In genomic region chr15:47184003-47184404, GRCh38 we compare ENCODE assay signal across 8 cellular contexts.
DNase-seq lines count a peak whose midpoint lies in the region; ATAC-seq and TF ChIP-seq lines count a peak whose summit lies in the region.

No MANE protein-coding gene starts in this region.

- ATAC-seq in heart left ventricle: peak in 3 of 4 donors; percentile 41 to 70 (median 45)
- ATAC-seq in GM21786 (IDR thresholded peaks at IDR 0.05; ENCODE audit: unreplicated experiment): no peak
- no peak for ATAC-seq in GM18867 (IDR thresholded peaks at IDR 0.05; ENCODE audit: unreplicated experiment)

- H3K27me3 Mint-ChIP-seq in activated naive CD4-positive, alpha-beta T cell treated with anti-CD3 and anti-CD28 coated beads, Interleukin-2, amount 50 U/mL, for 24 hours: peaks cover 37% of the 10 kb centered on the region

- no peak overlapping the region for H3K27ac Mint-ChIP-seq in activated naive CD4-positive, alpha-beta T cell treated with anti-CD3 and anti-CD28 coated beads, Interleukin-2, amount 50 U/mL, for 24 hours

- H3K4me1 ChIP-seq in heart left ventricle: peaks cover 0 to 19% (median 13%) of the 10 kb centered on the region in 12 donors

- peaks cover 4% of the 10 kb centered on the region for H3K9me3 Mint-ChIP-seq in activated naive CD4-positive, alpha-beta T cell treated with anti-CD3 and anti-CD28 coated beads, Interleukin-2, amount 50 U/mL, for 24 hours

- H3K4me3 ChIP-seq in heart left ventricle: peak overlapping the region; percentile 30 to 64 (median 52)
- peak overlapping the region; percentile 57 for H3K4me3 ChIP-seq in retinal pigment epithelial cell (ENCODE audit: low read length)

- no peaks in the 10 kb centered on the region for H3K9me3 ChIP-seq in heart left ventricle

- peaks cover 0 to 70% (median 22%) of the 10 kb centered on the region in 9 donors for H3K27me3 ChIP-seq in heart left ventricle

- whole genome bisulfite sequencing in heart left ventricle, 4 donors: 2 to 3% (median 3%) methylated on average over 29 to 33 of the region's 33 CpGs

- intact Hi-C loops in heart left ventricle (cut with DNase I): loop anchor here in 1 of 10 donors (10.0 kb wide), 1 partner anchor 399 kb away; no protein-coding TSS in a partner anchor

- peak overlapping the region; percentile 66 for H3K4me3 Mint-ChIP-seq in activated naive CD4-positive, alpha-beta T cell treated with anti-CD3 and anti-CD28 coated beads, Interleukin-2, amount 50 U/mL, for 24 hours

- TF ChIP-seq POLR2A in heart left ventricle (IDR thresholded peaks at IDR 0.05): no peak

- no peaks in the 10 kb centered on the region for H3K36me3 ChIP-seq in heart left ventricle

- peaks cover 9% of the 10 kb centered on the region for H3K4me1 Mint-ChIP-seq in activated naive CD4-positive, alpha-beta T cell treated with anti-CD3 and anti-CD28 coated beads, Interleukin-2, amount 50 U/mL, for 24 hours

- TF ChIP-seq CTCF in heart left ventricle (IDR thresholded peaks at IDR 0.05) (no peak), retinal pigment epithelial cell (conservative IDR thresholded peaks at IDR 0.05; ENCODE audit: low read depth, low read length) (no peak)

- H3K36me3 Mint-ChIP-seq in activated naive CD4-positive, alpha-beta T cell treated with anti-CD3 and anti-CD28 coated beads, Interleukin-2, amount 50 U/mL, for 24 hours: peaks cover 3% of the 10 kb centered on the region

- no peak for DNase-seq in activated naive CD4-positive, alpha-beta T cell treated with Interleukin-2 at 50 U/mL for 16 hours
- peak; percentile 80 for DNase-seq in SK-N-DZ (ENCODE audit: low spot score)
- DNase-seq in heart left ventricle: peak in 2 of 5 donors; percentile 30 to 56
- no peak for DNase-seq in retinal pigment epithelial cell (ENCODE audit: low read depth)
- DNase-seq in cortex of kidney (lab: John Stamatoyannopoulos, UW): no peak

- H3K27ac ChIP-seq in heart left ventricle: no peak overlapping the region

Comparison
In these comparisons a context has a peak if more than half of its experiments do, and no peak if none do; other contexts are left out.
1. ATAC-seq: peak in heart left ventricle (3 of 4); none in GM21786 (single experiment) and GM18867 (single experiment).